ENCODE assay signal across 8 cellular contexts in the genomic region with DNA sequence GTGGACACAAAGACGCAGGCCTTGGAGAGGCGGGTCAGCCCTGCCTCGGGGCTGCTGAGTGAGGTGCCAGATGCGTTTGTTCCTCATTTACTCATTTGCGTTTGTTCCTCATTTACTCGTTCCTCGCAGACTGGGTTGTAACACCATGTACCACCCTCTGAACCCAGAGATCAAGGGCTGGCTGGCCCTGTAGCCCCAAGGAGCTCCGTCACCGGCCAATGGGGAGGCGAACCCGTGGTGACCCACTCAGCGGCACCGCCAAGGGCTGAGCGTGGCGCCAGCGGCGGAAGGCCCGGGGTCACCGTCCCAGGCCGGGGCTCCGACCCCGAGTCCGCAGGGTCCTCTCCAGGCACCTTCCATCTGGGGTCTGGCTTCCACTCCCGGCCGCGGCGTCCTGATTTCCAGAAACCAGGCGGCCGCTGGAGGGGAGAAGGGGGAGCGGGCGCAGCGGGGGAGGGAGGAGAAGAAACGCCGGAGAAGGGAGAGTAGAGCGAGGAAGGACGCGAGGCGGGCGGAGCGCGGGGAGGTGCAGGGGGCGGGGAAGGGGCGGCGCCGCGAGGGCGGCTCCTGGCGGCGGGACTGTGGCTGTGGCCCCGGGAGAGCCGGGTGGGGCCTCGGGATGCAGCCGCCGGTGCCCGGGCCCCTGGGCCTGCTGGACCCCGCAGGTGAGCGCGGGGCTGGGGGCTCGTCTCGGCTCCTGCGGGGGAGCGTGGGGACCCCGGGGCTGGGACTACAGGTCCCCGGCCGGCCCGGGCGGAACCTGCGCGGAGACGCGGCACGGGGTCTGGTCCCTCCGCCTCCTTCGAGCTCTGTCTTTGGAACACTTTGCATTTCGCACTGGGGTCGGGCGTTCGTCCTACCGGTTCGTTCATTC. TPM values are rescaled to one million over a fixed set of nuclear protein-coding genes. Genes with fewer than 3 reads are reported as not detected.
A peak's percentile ranks its signal among the peaks of the same experiment; 100 is the strongest.
DNase-seq lines count a peak whose midpoint lies in the region; ATAC-seq and TF ChIP-seq lines count a peak whose summit lies in the region.

A gene (plus strand): TSS at position 576 of the 874 bp plus-strand sequence. CDS start 44 bp downstream, at position 620.

- no peak within 1 kb of the TSS for H3K27ac Mint-ChIP-seq in activated CD4-positive, alpha-beta T cell treated with anti-CD3 and anti-CD28 coated beads, Interleukin-2, amount 10 ng/mL, durations not matched to agents 7 days and 5 days

- H3K9me3 Mint-ChIP-seq in activated CD4-positive, alpha-beta T cell treated with anti-CD3 and anti-CD28 coated beads, Interleukin-2, amount 10 ng/mL, durations not matched to agents 7 days and 5 days: no peaks in the 10 kb centered on the region

- in situ Hi-C loops in GM13976 (cut with MboI; ENCODE audit: low sequenced_read_pairs, unreplicated experiment): no loop called here

- peak; percentile 76 for ATAC-seq in HG02973 (IDR thresholded peaks at IDR 0.05; ENCODE audit: unreplicated experiment)
- ATAC-seq in left colon: peak; percentile 99

- peaks cover 44% of the 10 kb centered on the region for H3K27me3 Mint-ChIP-seq in activated CD4-positive, alpha-beta T cell treated with anti-CD3 and anti-CD28 coated beads, Interleukin-2, amount 10 ng/mL, durations not matched to agents 7 days and 5 days

- intact Hi-C loops in left colon (cut with DNase I, micrococcal nuclease): no loop called here

- H3K4me3 ChIP-seq in coronary artery: peak within 1 kb of the TSS; percentile 90

- POLR2A ChIA-PET in activated CD4-positive, alpha-beta T cell treated with anti-CD3 and anti-CD28 coated beads, Interleukin-2, amount 10 ng/mL, durations not matched to agents 7 days and 5 days (lab: Charles Lee): no interaction called here

- H3K36me3 Mint-ChIP-seq in activated CD4-positive, alpha-beta T cell treated with anti-CD3 and anti-CD28 coated beads, Interleukin-2, amount 10 ng/mL, durations not matched to agents 7 days and 5 days (ENCODE audit: low read depth): no peaks in the 10 kb centered on the region

- H3K4me3 Mint-ChIP-seq in activated CD4-positive, alpha-beta T cell treated with anti-CD3 and anti-CD28 coated beads, Interleukin-2, amount 10 ng/mL, durations not matched to agents 7 days and 5 days: peak within 1 kb of the TSS; percentile 69

- DNase-seq in GM13976 (ENCODE audit: low spot score): peak; percentile 96
- DNase-seq in NCI-H226: peak; percentile 54
- DNase-seq in activated CD4-positive, alpha-beta T cell treated with anti-CD3 and anti-CD28 coated beads, Interleukin-2, amount 10 ng/mL, durations not matched to agents 7 days and 5 days: peak; percentile 73
- peak; percentile 87 for DNase-seq in coronary artery (ENCODE audit: low spot score)
- peak; percentile 79 to 90 for DNase-seq in left colon
- DNase-seq in stimulated activated CD4-positive, alpha-beta T cell treated with anti-CD3 and anti-CD28 coated beads, Interleukin-1b, Interleukin-23, amount 100 ng/mL, for 4 hours (ENCODE audit: low read depth in 2 of 2): peak; percentile 69 to 81
- no peak for DNase-seq in NCI-H2029 treated with DMSO at 0.1 percent for 48 hours (lab: John Stamatoyannopoulos, UW)

- TF ChIP-seq CTCF in GM13976 (IDR thresholded peaks at IDR 0.05; ENCODE audit: borderline replicate concordance, control extremely low read depth, extremely low read depth, insufficient read depth, missing control alignments) (no peak), coronary artery (IDR thresholded peaks at IDR 0.05) (no peak)

- CTCF ChIA-PET in activated CD4-positive, alpha-beta T cell treated with anti-CD3 and anti-CD28 coated beads, Interleukin-2, amount 10 ng/mL, durations not matched to agents 7 days and 5 days (lab: Charles Lee): no interaction called here

- H3K4me1 Mint-ChIP-seq in activated CD4-positive, alpha-beta T cell treated with anti-CD3 and anti-CD28 coated beads, Interleukin-2, amount 10 ng/mL, durations not matched to agents 7 days and 5 days: peaks cover 19% of the 10 kb centered on the region

- peak within 1 kb of the TSS; percentile 21 to 77 for H3K27ac ChIP-seq in coronary artery

RNA-seq across cellular contexts. Expression of the gene that starts here (rescaled TPM):
- total RNA-seq in activated CD4-positive, alpha-beta T cell treated with anti-CD3 and anti-CD28 coated beads, Interleukin-2, amount 10 ng/mL, durations not matched to agents 7 days and 5 days: 1 to 10 TPM; 1.3 to 1.8 TPM
- 1 to 10 TPM; 1.9 to 2.4 TPM for total RNA-seq in left colon
